8 cellular contexts compared by ENCODE assay signal in the genomic region with DNA sequence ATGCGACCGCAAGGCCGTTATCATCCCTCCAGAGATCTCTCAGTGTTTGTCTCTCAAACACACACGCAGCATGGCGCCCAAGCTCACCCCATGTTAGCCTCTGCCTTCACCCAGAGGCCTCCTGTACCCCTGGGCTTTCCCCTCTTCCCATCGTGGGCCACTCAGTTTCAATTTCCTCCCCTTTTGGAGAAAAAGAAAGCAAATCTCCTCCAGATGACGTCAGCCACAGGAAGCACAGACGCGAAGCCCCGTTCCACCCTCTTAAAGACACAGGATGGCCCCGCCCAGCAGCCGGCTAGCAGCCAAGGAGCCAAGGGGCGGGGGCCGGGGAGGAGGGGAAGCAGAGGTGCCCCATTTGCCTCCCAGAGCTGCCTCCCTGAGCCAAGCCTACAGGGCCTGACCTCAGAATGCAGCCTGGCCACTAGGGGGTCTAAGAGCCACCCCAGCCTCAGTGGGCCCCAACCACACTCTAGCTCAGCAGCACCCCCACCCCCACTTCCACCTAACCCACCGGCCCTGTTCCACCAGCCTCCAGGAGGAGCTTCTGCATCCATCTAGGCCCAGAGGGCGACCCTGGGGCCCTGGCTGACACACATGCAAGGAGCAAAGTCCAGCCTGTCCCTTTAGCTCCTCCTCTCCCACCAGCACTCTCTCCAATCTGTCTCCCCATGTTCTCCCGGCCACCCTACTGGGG. TPM values are rescaled to one million over a fixed set of nuclear protein-coding genes. Genes with fewer than 3 reads are reported as not detected.
DNase-seq lines count a peak whose midpoint lies in the region; ATAC-seq and TF ChIP-seq lines count a peak whose summit lies in the region.

No MANE protein-coding gene starts in this region.

- H3K4me1 ChIP-seq in colonic mucosa = peaks cover 22% of the 10 kb centered on the region

- DNase-seq in AML-193 (lab: John Stamatoyannopoulos, UW) = peak; percentile 98 to 99
- DNase-seq in NCI-H510A (lab: John Stamatoyannopoulos, UW) = peak; percentile 76
- peak; percentile 93 to 96 for DNase-seq in activated CD4-positive, alpha-beta T cell treated with anti-CD3 and anti-CD28 coated beads for 4 hours
- DNase-seq in colonic mucosa = peak; percentile 96
- DNase-seq in left colon = peak; percentile 96 to 97
- peak; percentile 88 to 91 for DNase-seq in stimulated activated CD4-positive, alpha-beta T cell treated with anti-CD3 and anti-CD28 coated beads, Interleukin-1b, Interleukin-23, amount 100 ng/mL, for 4 hours (ENCODE audit: low read depth in 2 of 2)

- H3K9me3 ChIP-seq in colonic mucosa = no peaks in the 10 kb centered on the region

- peak; percentile 84 for ATAC-seq in HG03175 (IDR thresholded peaks at IDR 0.05; ENCODE audit: unreplicated experiment)
- ATAC-seq in left colon = peak; percentile 93

- intact Hi-C loops in colonic mucosa (cut with DNase I) (no loop called here), left colon (cut with DNase I, micrococcal nuclease) (no loop called here)

- in situ Hi-C loops in GM18951 (cut with MboI; ENCODE audit: low sequenced_read_pairs, unreplicated experiment) = no loop called here

- TF ChIP-seq CTCF in colonic mucosa (IDR thresholded peaks at IDR 0.05) = no peak

- no peaks in the 10 kb centered on the region for H3K27me3 ChIP-seq in colonic mucosa

- peak overlapping the region; percentile 71 to 100 for H3K9ac ChIP-seq in colonic mucosa (ENCODE audit: low read depth in 2 of 2, low read length in 2 of 2)

- H3K4me3 ChIP-seq in colonic mucosa = peak overlapping the region; percentile 64

- TF ChIP-seq POLR2A in GM18951 (IDR thresholded peaks at IDR 0.05; ENCODE audit: extremely low read depth, insufficient read depth, insufficient read length) = peak; percentile 79

- H3K27ac ChIP-seq in colonic mucosa = peak overlapping the region; percentile 92

- H3K36me3 ChIP-seq in colonic mucosa = no peaks in the 10 kb centered on the region

RNA-seq across cellular contexts. Expression of a gene that starts 26.5 kb away (rescaled TPM):
- total RNA-seq in colonic mucosa (1 to 10 TPM; 3.2 to 8.6 TPM), left colon (1 to 10 TPM; 3.8 to 4.4 TPM)

RNA-seq across cellular contexts. Expression of a gene that starts 30.9 kb away (rescaled TPM):
- total RNA-seq in colonic mucosa (100 to 1,000 TPM; 115 to 123 TPM), left colon (100 to 1,000 TPM; 103 to 116 TPM)

RNA-seq across cellular contexts. Expression of a gene that starts 33.0 kb away (rescaled TPM):
- total RNA-seq in colonic mucosa (100 to 1,000 TPM; 185 to 259 TPM), left colon (100 to 1,000 TPM; 165 to 192 TPM)

RNA-seq across cellular contexts. Expression of a gene that starts 33.2 kb away (rescaled TPM):
- total RNA-seq in colonic mucosa (10 to 100 TPM; 11.8 to 21.5 TPM), left colon (10 to 100 TPM; 13.3 to 21.2 TPM)

RNA-seq across cellular contexts. Expression of a gene that starts 43.2 kb away (rescaled TPM):
- total RNA-seq in colonic mucosa (100 to 1,000 TPM in 1 of 2 donors, 10 to 100 TPM in 1; 70.6 to 131 TPM), left colon (100 to 1,000 TPM in 1 of 2 donors, 10 to 100 TPM in 1; 91.1 to 114 TPM)

Comparison
In these comparisons a context has a peak if more than half of its experiments do, and no peak if none do; other contexts are left out.
1. Peak in every context shown above with its lines: DNase-seq, ATAC-seq, H3K4me3 ChIP-seq and H3K27ac ChIP-seq.